9 cellular contexts compared by ENCODE assay signal in genomic region chr9:124853605-124854143, GRCh38. TPM values are rescaled to one million over a fixed set of nuclear protein-coding genes. Genes with fewer than 3 reads are reported as not detected.
A peak's percentile ranks its signal among the peaks of the same experiment; 100 is the strongest.
DNase-seq lines count a peak whose midpoint lies in the region; ATAC-seq and TF ChIP-seq lines count a peak whose summit lies in the region.
"Had no signal": no experiment of that assay in that cellular context is flagged by ENCODE, and none has a peak within 500 bp of the region (broad histone marks: within the 10 kb centered on the region; RNA-seq: fewer than 3 reads in every experiment).

No MANE protein-coding gene starts in this region.

- H3K36me3 Mint-ChIP-seq in activated naive CD4-positive, alpha-beta T cell treated with anti-CD3 and anti-CD28 coated beads, Interleukin-2, amount 10 ng/mL, durations not matched to agents 7 days and 5 days: peaks cover 12% of the 10 kb centered on the region

- no peaks in the 10 kb centered on the region for H3K4me1 ChIP-seq in RWPE2 (ENCODE audit: insufficient read depth, poor library complexity, severe bottlenecking)
- H3K4me1 ChIP-seq in rectal smooth muscle tissue (ENCODE audit: control insufficient read depth, insufficient read depth, low read length): peaks cover 9% of the 10 kb centered on the region

- no peaks in the 10 kb centered on the region for H3K27me3 ChIP-seq in RWPE2 (ENCODE audit: insufficient read depth, poor library complexity, severe bottlenecking)
- H3K27me3 ChIP-seq in rectal smooth muscle tissue (ENCODE audit: control insufficient read depth, insufficient read depth, low read length): no peaks in the 10 kb centered on the region

- H3K9ac ChIP-seq in rectal smooth muscle tissue (ENCODE audit: low read length): no peak overlapping the region

- H3K9me3 Mint-ChIP-seq in activated naive CD4-positive, alpha-beta T cell treated with anti-CD3 and anti-CD28 coated beads, Interleukin-2, amount 10 ng/mL, durations not matched to agents 7 days and 5 days: no peaks in the 10 kb centered on the region

- H3K4me3 ChIP-seq in GM12864 (ENCODE audit: low read depth, low read length) (peak overlapping the region; percentile 55), RWPE2 (ENCODE audit: severe bottlenecking) (peak overlapping the region; percentile 31), fibroblast of the aortic adventitia (ENCODE audit: low read depth, low read length) (peak overlapping the region; percentile 69), rectal smooth muscle tissue (ENCODE audit: low read length) (peak overlapping the region; percentile 67)

- CTCF ChIA-PET in activated naive CD4-positive, alpha-beta T cell treated with anti-CD3 and anti-CD28 coated beads, Interleukin-2, amount 10 ng/mL, durations not matched to agents 7 days and 5 days (lab: Charles Lee): interaction anchor here (0.7 to 14.6 kb wide), 22 partner anchors 8 to 518 kb away, joined by 3 to 332 read pairs (median 4); partner anchors contain the start of genes ARPC5L, NR6A1, OLFML2A and RPL35

- no peaks in the 10 kb centered on the region for H3K9me3 ChIP-seq in RWPE2 (ENCODE audit: severe bottlenecking)

- peaks cover 18% of the 10 kb centered on the region for H3K36me3 ChIP-seq in RWPE2 (ENCODE audit: low read depth)
- H3K36me3 ChIP-seq in rectal smooth muscle tissue (ENCODE audit: control insufficient read depth, insufficient read depth, low read length): peaks cover 9% of the 10 kb centered on the region

- TF ChIP-seq CTCF in GM12864 (IDR thresholded peaks at IDR 0.05; ENCODE audit: low read depth, low read length, missing control alignments) (no peak), RWPE2 (IDR thresholded peaks at IDR 0.05; ENCODE audit: poor library complexity, severe bottlenecking) (no peak), fibroblast of the aortic adventitia (IDR thresholded peaks at IDR 0.05; ENCODE audit: insufficient read depth, low read length) (no peak)

- peaks cover 48% of the 10 kb centered on the region for H3K27me3 Mint-ChIP-seq in activated naive CD4-positive, alpha-beta T cell treated with anti-CD3 and anti-CD28 coated beads, Interleukin-2, amount 10 ng/mL, durations not matched to agents 7 days and 5 days

- no peak for DNase-seq in GM12864 (ENCODE audit: low read depth)
- DNase-seq in RWPE2 (ENCODE audit: low spot score): no peak
- no peak for DNase-seq in fibroblast of the aortic adventitia (ENCODE audit: low read depth)
- DNase-seq in effector CD8-positive, alpha-beta T cell (lab: John Stamatoyannopoulos, UW): no peak
- no peak for DNase-seq in stimulated activated naive CD4-positive, alpha-beta T cell (lab: John Stamatoyannopoulos, UW)
- DNase-seq in activated naive CD4-positive, alpha-beta T cell treated with anti-CD3 and anti-CD28 coated beads, Interleukin-2, amount 10 ng/mL, durations not matched to agents 7 days and 5 days: no peak
- DNase-seq: cerebellar nuclear complex had no signal

- no peak overlapping the region for H3K4me3 Mint-ChIP-seq in activated naive CD4-positive, alpha-beta T cell treated with anti-CD3 and anti-CD28 coated beads, Interleukin-2, amount 10 ng/mL, durations not matched to agents 7 days and 5 days

- H3K27ac Mint-ChIP-seq in activated naive CD4-positive, alpha-beta T cell treated with anti-CD3 and anti-CD28 coated beads, Interleukin-2, amount 10 ng/mL, durations not matched to agents 7 days and 5 days: no peak overlapping the region

- no peak for ATAC-seq in RWPE2 (ENCODE audit: low read depth)
- ATAC-seq in HG02981 (IDR thresholded peaks at IDR 0.05; ENCODE audit: unreplicated experiment): no peak

- H3K4me1 Mint-ChIP-seq in activated naive CD4-positive, alpha-beta T cell treated with anti-CD3 and anti-CD28 coated beads, Interleukin-2, amount 10 ng/mL, durations not matched to agents 7 days and 5 days: peaks cover 10% of the 10 kb centered on the region

- H3K27ac ChIP-seq in RWPE2 (ENCODE audit: poor library complexity, severe bottlenecking) (no peak overlapping the region), rectal smooth muscle tissue (ENCODE audit: low read depth, low read length) (no peak overlapping the region)

RNA-seq across cellular contexts. Expression of gene WDR38, which starts 0.4 kb away (rescaled TPM):
- total RNA-seq in fibroblast of the aortic adventitia (ENCODE audit: low replicate concordance): not detected in 2 replicates

RNA-seq across cellular contexts. Expression of gene RPL35, which starts 8.1 kb away (rescaled TPM):
- total RNA-seq in fibroblast of the aortic adventitia (ENCODE audit: low replicate concordance): 356 and 2,683 TPM in 2 replicates

RNA-seq across cellular contexts. Expression of gene ARPC5L, which starts 8.3 kb away (rescaled TPM):
- total RNA-seq in fibroblast of the aortic adventitia (ENCODE audit: low replicate concordance): 19.6 and 21.3 TPM in 2 replicates
